Comparison of ENCODE assay signal across 19 cellular contexts in the genomic region with DNA sequence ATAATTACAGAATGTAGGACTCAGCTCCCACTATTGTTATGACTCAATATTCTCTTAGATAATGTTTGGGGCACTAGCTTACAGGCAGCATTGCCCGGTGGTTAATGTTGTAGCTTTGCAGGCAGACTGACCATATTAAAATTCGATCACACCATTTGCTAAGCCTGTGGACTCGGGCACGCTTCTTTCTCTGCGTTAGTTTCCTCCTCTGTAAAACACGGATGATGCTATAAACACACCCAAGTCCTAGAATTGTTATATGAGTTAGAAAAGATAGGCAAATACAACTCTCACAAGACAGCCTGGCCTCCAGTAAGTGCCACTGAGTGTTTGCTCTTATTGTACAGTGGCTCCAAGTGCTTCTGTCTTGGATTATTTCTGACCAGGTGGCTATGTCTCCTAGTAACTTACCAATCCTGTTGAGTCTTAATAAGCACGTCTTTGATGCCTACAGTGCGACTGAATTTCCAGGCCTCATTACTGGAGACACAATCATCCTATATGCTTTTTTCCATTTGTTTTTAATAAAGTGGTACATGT. TPM values are rescaled to one million over a fixed set of nuclear protein-coding genes. Genes with fewer than 3 reads are reported as not detected.
"Had no signal": no experiment of that assay in that cellular context is flagged by ENCODE, and none has a peak within 500 bp of the region (broad histone marks: within the 10 kb centered on the region; RNA-seq: fewer than 3 reads in every experiment).

No MANE protein-coding gene starts in this region.

- H3K4me3 ChIP-seq: cardiac muscle cell, esophagus muscularis mucosa, gastroesophageal sphincter, heart left ventricle, tibial artery, vagina had no signal

- DNase-seq: activated CD4-positive, alpha-beta memory T cell treated with anti-CD3 and anti-CD28 coated beads for 36 hours; activated CD4-positive, alpha-beta T cell treated with anti-CD3 and anti-CD28 coated beads for 4 hours; activated T-cell treated with anti-CD3 and anti-CD28 coated beads for 4 hours; dermis blood vessel endothelial cell; effector memory CD4-positive, alpha-beta T cell; heart left ventricle; midbrain; stimulated activated CD4-positive, alpha-beta T cell treated with anti-CD3 and anti-CD28 coated beads, Interleukin-2, amount 100 ng/mL, for 24 hours; stimulated activated naive CD8-positive, alpha-beta T cell treated with anti-CD3 and anti-CD28 coated beads, Interleukin-15, Interleukin-2, amounts not matched to agents 100 U/mL and 50 U/mL, for 24 hours; substantia nigra; tibial artery had no signal

- H3K36me3 ChIP-seq: cardiac muscle cell, esophagus muscularis mucosa, gastroesophageal sphincter, heart left ventricle, tibial artery, vagina had no signal

- H3K27ac ChIP-seq: cardiac muscle cell, esophagus muscularis mucosa, gastroesophageal sphincter, heart left ventricle, tibial artery, vagina had no signal

- H3K27me3 ChIP-seq: cardiac muscle cell, esophagus muscularis mucosa, gastroesophageal sphincter, heart left ventricle, tibial artery, vagina had no signal

- H3K9me3 ChIP-seq: esophagus muscularis mucosa, gastroesophageal sphincter, tibial artery, vagina had no signal

RNA-seq across cellular contexts. Expression of a gene that starts 50.0 kb away (rescaled TPM):
- total RNA-seq: cardiac muscle cell, endothelial cell of umbilical vein, lung microvascular endothelial cell, WTC11 had no signal
- polyA plus RNA-seq: neural cell had no signal
